21 cellular contexts compared by ENCODE assay signal in genomic region chr6:6728169-6728941, GRCh38.
A peak's percentile ranks its signal among the peaks of the same experiment; 100 is the strongest.
DNase-seq lines count a peak whose midpoint lies in the region; FAIRE-seq and TF ChIP-seq lines count a peak whose summit lies in the region.
"Had no signal": no experiment of that assay in that cellular context is flagged by ENCODE, and none has a peak within 500 bp of the region (broad histone marks: within the 10 kb centered on the region; RNA-seq: fewer than 3 reads in every experiment).

No MANE protein-coding gene starts in this region.

- no peak overlapping the region for H3K23ac ChIP-seq in H9 (ENCODE audit: insufficient read length, low read depth, low read length)

- H3K23me2 ChIP-seq in H9 (ENCODE audit: insufficient read length, low read depth, low read length, poor library complexity, severe bottlenecking), result peaks cover 5% of the 10 kb centered on the region

- H3K9me3 ChIP-seq in H9 (ENCODE audit: control insufficient read depth, low read depth, low read length) (no peaks in the 10 kb centered on the region), endodermal cell (ENCODE audit: control insufficient read depth, low read length) (no peaks in the 10 kb centered on the region), mammary epithelial cell (replicated peaks; ENCODE audit: insufficient read depth, low read length) (no peaks in the 10 kb centered on the region), transverse colon (no peaks in the 10 kb centered on the region)
- H3K9me3 ChIP-seq: SJCRH30 had no signal

- dilution Hi-C loops in mammary epithelial cell (cut with HindIII; ENCODE audit: low sequenced_read_pairs), result no loop called here

- H2BK120ac ChIP-seq in H9 (ENCODE audit: low read depth, low read length, poor library complexity, severe bottlenecking), result no peak overlapping the region

- CTCF ChIA-PET in mammary epithelial cell (lab: Charles Lee; ENCODE audit: low non-redundant PET), result no interaction called here

- H3K4me2 ChIP-seq in H9 (ENCODE audit: insufficient read depth, insufficient read length, low read length) (no peak overlapping the region), mammary epithelial cell (ENCODE audit: insufficient read depth, low read depth, low read length) (no peak overlapping the region)

- H2AFZ ChIP-seq in H9 (ENCODE audit: low read length) (no peak overlapping the region), mammary epithelial cell (ENCODE audit: low read depth, low read length) (no peak overlapping the region)

- peaks cover 26% of the 10 kb centered on the region for H3K27me3 Mint-ChIP-seq in H9 (ENCODE audit: low read depth)
- H3K27me3 Mint-ChIP-seq in endodermal cell (ENCODE audit: insufficient read depth), result peaks cover 18% of the 10 kb centered on the region
- no peaks in the 10 kb centered on the region for H3K27me3 Mint-ChIP-seq in progenitor cell of endocrine pancreas

- DNase-seq in H9 (no peak), NCI-H146 (lab: John Stamatoyannopoulos, UW) (peak; percentile 65), endodermal cell (no peak), progenitor cell of endocrine pancreas (ENCODE audit: low spot score, unreplicated experiment) (no peak), GM12892 (ENCODE audit: insufficient read length) (no peak), mammary epithelial cell (no peak), transverse colon (no peak)
- DNase-seq: Calu3; CD4-positive, alpha-beta T cell; DMS53; IMR-90; Kasumi-1; NCI-H1930; NCI-H2171; NCI-H446 treated with DMSO at 0.1 percent for 48 hours; NCI-H748 treated with DMSO at 0.1 percent for 48 hours; RPMI8226; SJCRH30; SW 1271 had no signal

- H2BK12ac ChIP-seq in H9 (ENCODE audit: insufficient read length, low read depth, low read length), result no peak overlapping the region

- H2AK5ac ChIP-seq in H9 (ENCODE audit: insufficient read length, low read length), result no peak overlapping the region

- H3K4me3 Mint-ChIP-seq in H9, result no peak overlapping the region
- H3K4me3 Mint-ChIP-seq in endodermal cell, result no peak overlapping the region
- H3K4me3 Mint-ChIP-seq in progenitor cell of endocrine pancreas (ENCODE audit: low read depth), result no peak overlapping the region
- H3K4me3 Mint-ChIP-seq: B cell; CD4-positive, alpha-beta T cell had no signal

- H4K5ac ChIP-seq in H9 (ENCODE audit: insufficient read length, low read depth, low read length), result no peak overlapping the region

- TF ChIP-seq EP300 in transverse colon (IDR thresholded peaks at IDR 0.05; ENCODE audit: low read depth), result no peak

- H2BK15ac ChIP-seq in H9 (ENCODE audit: low read depth, low read length), result no peak overlapping the region

- H4K8ac ChIP-seq in H9 (replicated peaks; ENCODE audit: insufficient read length, low read depth, low read length), result no peak overlapping the region

- no peaks in the 10 kb centered on the region for H3K79me1 ChIP-seq in H9 (ENCODE audit: insufficient read depth, low read depth, low read length, poor library complexity, severe bottlenecking)

- H3K27me3 ChIP-seq in H9 (ENCODE audit: insufficient read depth, low read length), result no peaks in the 10 kb centered on the region
- no peaks in the 10 kb centered on the region for H3K27me3 ChIP-seq in endodermal cell (ENCODE audit: control insufficient read depth, insufficient read depth, low read length, poor library complexity, severe bottlenecking)
- no peaks in the 10 kb centered on the region for H3K27me3 ChIP-seq in mammary epithelial cell (ENCODE audit: insufficient read depth, low read length)
- no peaks in the 10 kb centered on the region for H3K27me3 ChIP-seq in transverse colon
- H3K27me3 ChIP-seq: SJCRH30 had no signal

- H3K4me3 ChIP-seq in endodermal cell (ENCODE audit: low read length) (no peak overlapping the region), mammary epithelial cell (replicated peaks in 1 of 3; ENCODE audit: insufficient read depth in 1 of 3, low read depth in 2 of 3, low read length in 3 of 3) (no peak overlapping the region), transverse colon (no peak overlapping the region)
- H3K4me3 ChIP-seq: SJCRH30 had no signal

- H2BK20ac ChIP-seq in H9 (ENCODE audit: low read depth, low read length, poor library complexity, severe bottlenecking), result no peak overlapping the region

- H3K36me3 ChIP-seq in endodermal cell (ENCODE audit: control insufficient read depth, insufficient read depth, low read length), result no peaks in the 10 kb centered on the region
- H3K36me3 ChIP-seq in mammary epithelial cell (ENCODE audit: insufficient read depth, low read length), result no peaks in the 10 kb centered on the region
- H3K36me3 ChIP-seq in transverse colon, result no peaks in the 10 kb centered on the region
- H3K36me3 ChIP-seq: SJCRH30 had no signal

- peaks cover 4% of the 10 kb centered on the region; the same call in 1 of the 2 replicates for H3K4me1 ChIP-seq in H9 (ENCODE audit: insufficient read depth, low read length)
- peaks cover 21% of the 10 kb centered on the region for H3K4me1 ChIP-seq in endodermal cell (ENCODE audit: control insufficient read depth, insufficient read depth, low read length)
- peaks cover 20% of the 10 kb centered on the region for H3K4me1 ChIP-seq in mammary epithelial cell (ENCODE audit: insufficient read depth, low read length)
- peaks cover 11 to 24% (median 22%) of the 10 kb centered on the region in 4 donors for H3K4me1 ChIP-seq in transverse colon
- H3K4me1 ChIP-seq: SJCRH30 had no signal

- peaks cover 34 to 38% of the 10 kb centered on the region in 2 experiments for H3K4me1 Mint-ChIP-seq in H9
- peaks cover 31% of the 10 kb centered on the region for H3K4me1 Mint-ChIP-seq in endodermal cell
- peaks cover 25% of the 10 kb centered on the region for H3K4me1 Mint-ChIP-seq in progenitor cell of endocrine pancreas (ENCODE audit: low read depth)

- H3K18ac ChIP-seq in H9 (ENCODE audit: insufficient read length, low read depth, low read length), result no peak overlapping the region

- in situ Hi-C loops in mammary epithelial cell (cut with MboI; ENCODE audit: low sequenced_read_pairs in 2 of 2) (loop anchor here (5.0 to 10.0 kb wide), 2 partner anchors 506 to 509 kb away; no protein-coding TSS in a partner anchor), transverse colon (cut with MboI; ENCODE audit: low pct_ligation_motif_present in 1 of 4, low pct_unique_long_range_greater_than_20kb in 1 of 4, low sequenced_read_pairs in 3 of 4) (no loop called here)

- TF ChIP-seq CTCF in H9 (conservative IDR thresholded peaks at IDR 0.05) (0 out of 3 replicates have a peak, but pooled peaks have one; percentile 25), endodermal cell (conservative IDR thresholded peaks at IDR 0.05) (peak; percentile 54), progenitor cell of endocrine pancreas (IDR thresholded peaks at IDR 0.05; ENCODE audit: unreplicated experiment) (no peak), mammary epithelial cell (conservative IDR thresholded peaks at IDR 0.05 in 1 of 2, IDR thresholded peaks at IDR 0.05 in 1 of 2; ENCODE audit: extremely low read depth in 1 of 2, insufficient read depth in 1 of 2, low read depth in 1 of 2, low read length in 2 of 2) (no peak), transverse colon (IDR thresholded peaks at IDR 0.05) (no peak)

- H3K79me2 ChIP-seq in H9 (ENCODE audit: insufficient read depth, low read length), result no peaks in the 10 kb centered on the region
- H3K79me2 ChIP-seq in mammary epithelial cell (ENCODE audit: insufficient read depth, low read length), result no peaks in the 10 kb centered on the region

- H3K14ac ChIP-seq in H9 (ENCODE audit: insufficient read depth, low read length), result no peak overlapping the region

- H3K36me3 Mint-ChIP-seq in H9 (ENCODE audit: insufficient read depth in 1 of 3, low read depth in 3 of 3) (no peaks in the 10 kb centered on the region; a peak in 1 of 7 replicates), endodermal cell (ENCODE audit: low read depth) (no peaks in the 10 kb centered on the region), progenitor cell of endocrine pancreas (ENCODE audit: insufficient read depth) (no peaks in the 10 kb centered on the region)

- no peak overlapping the region for H3K9ac ChIP-seq in H9 (ENCODE audit: extremely low read depth, insufficient read length, low read length)
- H3K9ac ChIP-seq in endodermal cell (ENCODE audit: extremely low read depth, low read length, poor library complexity, severe bottlenecking), result no peak overlapping the region
- H3K9ac ChIP-seq in mammary epithelial cell (ENCODE audit: insufficient read depth, low read length), result no peak overlapping the region

- intact Hi-C loops in mammary epithelial cell (cut with micrococcal nuclease), result loop anchor here (10.0 kb wide), 1 partner anchor 666 kb away; no protein-coding TSS in a partner anchor
- intact Hi-C loops in transverse colon (cut with DNase I; ENCODE audit: low total_unique reads), result no loop called here

- WGBS in H9 (ENCODE audit: extremely low coverage, insufficient read length, low lambda C conversion rate), result no CpG with 5 or more reads among the region's 9 CpGs
- 61 to 69% methylated on average over 5 to 9 of the region's 9 CpGs for WGBS in endodermal cell (ENCODE audit: insufficient coverage in 1 of 2, insufficient read length in 1 of 2), 2 experiments
- WGBS in mammary epithelial cell (ENCODE audit: low coverage, missing lambda C conversion rate), result 94% methylated on average over 9 of the region's 9 CpGs
- WGBS in transverse colon (ENCODE audit: low coverage in 1 of 2), 2 donors, result 86 to 87% methylated on average over 6 to 9 of the region's 9 CpGs

- H4K91ac ChIP-seq in H9 (ENCODE audit: insufficient read length, low read depth, low read length), result no peak overlapping the region

- no peak overlapping the region for H3K27ac Mint-ChIP-seq in H9
- no peak overlapping the region for H3K27ac Mint-ChIP-seq in endodermal cell
- H3K27ac Mint-ChIP-seq in progenitor cell of endocrine pancreas, result peak overlapping the region; percentile 10
- H3K27ac Mint-ChIP-seq: B cell; CD4-positive, alpha-beta T cell had no signal

- H3K9me3 Mint-ChIP-seq in H9, result no peaks in the 10 kb centered on the region; a peak in 1 of 5 replicates
- H3K9me3 Mint-ChIP-seq in endodermal cell, result no peaks in the 10 kb centered on the region
- H3K9me3 Mint-ChIP-seq in progenitor cell of endocrine pancreas (ENCODE audit: low read depth), result no peaks in the 10 kb centered on the region
- H3K9me3 Mint-ChIP-seq: CD4-positive, alpha-beta T cell had no signal

- no peaks in the 10 kb centered on the region for H4K20me1 ChIP-seq in H9 (ENCODE audit: control insufficient read depth, insufficient read depth, insufficient read length)
- no peaks in the 10 kb centered on the region for H4K20me1 ChIP-seq in mammary epithelial cell (ENCODE audit: insufficient read depth, low read length)

- no peak overlapping the region for H3K56ac ChIP-seq in H9 (ENCODE audit: insufficient read length, low read depth, low read length)

- no peak for TF ChIP-seq POLR2A in GM12892 (IDR thresholded peaks at IDR 0.05; ENCODE audit: low read depth, low read length)
- no peak for TF ChIP-seq POLR2A in transverse colon (IDR thresholded peaks at IDR 0.05)

- H2BK5ac ChIP-seq in H9 (ENCODE audit: insufficient read length, low read length), result no peak overlapping the region

- H3K4ac ChIP-seq in H9 (ENCODE audit: low read depth, low read length), result no peak overlapping the region

- BruUV-seq in mammary epithelial cell (replicated peaks; lab: Mats Ljungman, UMichigan), result no TSS peak

- H3K27ac ChIP-seq in H9 (ENCODE audit: insufficient read length, low read depth, low read length) (no peak overlapping the region), endodermal cell (ENCODE audit: low read depth, low read length) (no peak overlapping the region), mammary epithelial cell (ENCODE audit: insufficient read depth, low read depth, low read length) (no peak overlapping the region), transverse colon (no peak overlapping the region)
- H3K27ac ChIP-seq: SJCRH30 had no signal

- no peak for FAIRE-seq in GM12892 (lab: Jason Lieb, UNC)
- FAIRE-seq: GM19239 had no signal

- H3T11ph ChIP-seq in H9 (ENCODE audit: low read length), result no peak overlapping the region

Comparison
In these comparisons a context has a peak if more than half of its experiments do, and no peak if none do; other contexts are left out.
1. CTCF ChIP-seq: peak in H9 (single experiment) and endodermal cell (single experiment); none in progenitor cell of endocrine pancreas (single experiment), mammary epithelial cell (0 of 2) and transverse colon (0 of 5).
2. in situ Hi-C loops: an anchor here in mammary epithelial cell (5.0 to 10.0 kb wide); none called in transverse colon.